17 cellular contexts compared by ENCODE assay signal in genomic region chr2:238308177-238308576, GRCh38. TPM values are rescaled to one million over a fixed set of nuclear protein-coding genes. Genes with fewer than 3 reads are reported as not detected.
DNase-seq lines count a peak whose midpoint lies in the region; ATAC-seq, FAIRE-seq and TF ChIP-seq lines count a peak whose summit lies in the region.
"Had no signal": no experiment of that assay in that cellular context is flagged by ENCODE, and none has a peak within 500 bp of the region (broad histone marks: within the 10 kb centered on the region; RNA-seq: fewer than 3 reads in every experiment).

No MANE protein-coding gene starts in this region.

- H3K4me3 Mint-ChIP-seq in MCF 10A (ENCODE audit: unreplicated experiment), result no peak overlapping the region
- H3K4me3 Mint-ChIP-seq: activated CD4-positive, alpha-beta memory T cell treated with anti-CD3 and anti-CD28 coated beads for 36 hours; natural killer cell treated with Interleukin-12 subunit alpha and Interleukin-12 subunit beta and Interleukin-15 and Interleukin-18, amount 100 ng/mL, for 72 hours; T-helper 1 cell treated with Interleukin-12 subunit alpha and Interleukin-12 subunit beta and Interleukin-4 antibody, amounts not matched to agents 30 μg/mL and 1 μg/mL, for 36 hours had no signal

- DNase-seq in MCF 10A (ENCODE audit: unreplicated experiment) (peak; percentile 31), breast epithelium (ENCODE audit: low spot score in 2 of 2) (no peak), fibroblast of mammary gland (ENCODE audit: low read depth) (no peak), smooth muscle cell (lab: John Stamatoyannopoulos, UW; ENCODE audit: unreplicated experiment) (no peak), RCC 7860 (ENCODE audit: low spot score) (no peak), KG1 (lab: John Stamatoyannopoulos, UW) (no peak)
- DNase-seq: activated CD4-positive, alpha-beta memory T cell treated with anti-CD3 and anti-CD28 coated beads for 36 hours; AML-193; cortex of kidney; NCI-H187; stimulated activated CD4-positive, alpha-beta T cell treated with anti-CD3 and anti-CD28 coated beads, Interleukin-12 subunit alpha, Interleukin-12 subunit beta, amount 100 ng/mL, for 4 hours had no signal

- no peaks in the 10 kb centered on the region for H3K36me3 ChIP-seq in breast epithelium
- H3K36me3 ChIP-seq in OCI-LY3 (replicated peaks; ENCODE audit: low read depth, low read length), result no peaks in the 10 kb centered on the region
- no peaks in the 10 kb centered on the region for H3K36me3 ChIP-seq in smooth muscle cell (ENCODE audit: low read depth)

- TF ChIP-seq CTCF in MCF 10A (IDR thresholded peaks at IDR 0.05; ENCODE audit: unreplicated experiment) (peak; percentile 17), breast epithelium (IDR thresholded peaks at IDR 0.05) (no peak), OCI-LY3 (IDR thresholded peaks at IDR 0.05; ENCODE audit: low read depth, low read length) (peak; percentile 13), fibroblast of mammary gland (conservative IDR thresholded peaks at IDR 0.05; ENCODE audit: control insufficient read depth, insufficient read depth, low read depth, low read length) (peak; percentile 36), smooth muscle cell (IDR thresholded peaks at IDR 0.05; ENCODE audit: borderline replicate concordance, insufficient read depth, poor library complexity, severe bottlenecking) (peak; percentile 9)

- H3K9ac ChIP-seq in OCI-LY3 (ENCODE audit: low read length) (no peak overlapping the region), smooth muscle cell (ENCODE audit: low read depth) (no peak overlapping the region)

- H3K4me3 ChIP-seq in breast epithelium (no peak overlapping the region), OCI-LY3 (ENCODE audit: low read length) (no peak overlapping the region), fibroblast of mammary gland (ENCODE audit: control insufficient read depth, low read depth, low read length) (no peak overlapping the region), smooth muscle cell (no peak overlapping the region)

- H3K4me2 ChIP-seq in OCI-LY3 (ENCODE audit: low read length) (no peak overlapping the region), smooth muscle cell (no peak overlapping the region)

- no peaks in the 10 kb centered on the region for H3K79me2 ChIP-seq in OCI-LY3 (ENCODE audit: low read length)
- H3K79me2 ChIP-seq in smooth muscle cell (ENCODE audit: low read depth), result no peaks in the 10 kb centered on the region

- no peaks in the 10 kb centered on the region for H3F3A ChIP-seq in smooth muscle cell (ENCODE audit: low read depth)

- no peaks in the 10 kb centered on the region for H3K9me3 Mint-ChIP-seq in MCF 10A (ENCODE audit: unreplicated experiment)
- H3K9me3 Mint-ChIP-seq: activated CD4-positive, alpha-beta memory T cell treated with anti-CD3 and anti-CD28 coated beads for 36 hours; activated naive CD4-positive, alpha-beta T cell treated with anti-CD3 and anti-CD28 coated beads, Interleukin-2, amount 50 U/mL, for 72 hours; natural killer cell treated with Interleukin-12 subunit alpha and Interleukin-12 subunit beta and Interleukin-15 and Interleukin-18, amount 100 ng/mL, for 72 hours; T-helper 1 cell treated with Interleukin-12 subunit alpha and Interleukin-12 subunit beta and Interleukin-4 antibody, amounts not matched to agents 30 μg/mL and 1 μg/mL, for 36 hours had no signal

- H3K9me3 ChIP-seq in breast epithelium, result no peaks in the 10 kb centered on the region
- no peaks in the 10 kb centered on the region for H3K9me3 ChIP-seq in OCI-LY3 (ENCODE audit: insufficient read depth, low read length)
- no peaks in the 10 kb centered on the region for H3K9me3 ChIP-seq in smooth muscle cell (replicated peaks; ENCODE audit: low read depth)

- H3K27ac Mint-ChIP-seq in MCF 10A (ENCODE audit: low read depth, unreplicated experiment), result no peak overlapping the region
- H3K27ac Mint-ChIP-seq: activated CD4-positive, alpha-beta memory T cell treated with anti-CD3 and anti-CD28 coated beads for 36 hours; activated naive CD4-positive, alpha-beta T cell treated with anti-CD3 and anti-CD28 coated beads, Interleukin-2, amount 50 U/mL, for 72 hours; natural killer cell treated with Interleukin-12 subunit alpha and Interleukin-12 subunit beta and Interleukin-15 and Interleukin-18, amount 100 ng/mL, for 72 hours; T-helper 1 cell treated with Interleukin-12 subunit alpha and Interleukin-12 subunit beta and Interleukin-4 antibody, amounts not matched to agents 30 μg/mL and 1 μg/mL, for 36 hours had no signal

- H4K20me1 ChIP-seq in OCI-LY3 (ENCODE audit: insufficient read depth, low read length) (no peaks in the 10 kb centered on the region), smooth muscle cell (ENCODE audit: low read depth) (no peaks in the 10 kb centered on the region)

- WGBS in smooth muscle cell (ENCODE audit: low lambda C conversion rate), result 76% methylated on average over 2 of the region's 2 CpGs

- no peak for TF ChIP-seq POLR2A in breast epithelium (IDR thresholded peaks at IDR 0.05)

- ATAC-seq in HG03175 (IDR thresholded peaks at IDR 0.05; ENCODE audit: unreplicated experiment), result no peak
- ATAC-seq: activated naive CD4-positive, alpha-beta T cell treated with anti-CD3 and anti-CD28 coated beads, Interleukin-2, amount 50 U/mL, for 72 hours; left colon; natural killer cell treated with Interleukin-12 subunit alpha and Interleukin-12 subunit beta and Interleukin-15 and Interleukin-18, amount 100 ng/mL, for 72 hours had no signal

- H3K4me1 ChIP-seq in breast epithelium (no peaks in the 10 kb centered on the region), OCI-LY3 (ENCODE audit: low read length) (no peaks in the 10 kb centered on the region), smooth muscle cell (ENCODE audit: low read depth) (no peaks in the 10 kb centered on the region)

- CTCF ChIA-PET in MCF 10A (lab: Yijun Ruan, JAX), result interaction anchor here (1.0 kb wide), 1 partner anchor 52 kb away, joined by 6 read pairs; no protein-coding TSS in a partner anchor

- H3K27me3 Mint-ChIP-seq in MCF 10A (ENCODE audit: insufficient read depth, unreplicated experiment), result no peaks in the 10 kb centered on the region

- intact Hi-C loops in MCF 10A (cut with micrococcal nuclease), result no loop called here
- intact Hi-C loops in breast epithelium (cut with DNase I; ENCODE audit: low total_unique reads), result no loop called here

- H3K27ac ChIP-seq in breast epithelium (no peak overlapping the region), OCI-LY3 (ENCODE audit: low read length) (no peak overlapping the region), smooth muscle cell (ENCODE audit: low read depth) (no peak overlapping the region)

- BruUV-seq in MCF 10A (replicated peaks; lab: Mats Ljungman, UMichigan), result no TSS peak

- FAIRE-seq in RCC 7860 (lab: Jason Lieb, UNC), result no peak

- H2AFZ ChIP-seq in OCI-LY3 (ENCODE audit: low read depth, low read length) (no peak overlapping the region), smooth muscle cell (ENCODE audit: low read depth) (no peak overlapping the region)

- no peaks in the 10 kb centered on the region for H3K36me3 Mint-ChIP-seq in MCF 10A (ENCODE audit: insufficient read depth, unreplicated experiment)
- H3K36me3 Mint-ChIP-seq: activated CD4-positive, alpha-beta memory T cell treated with anti-CD3 and anti-CD28 coated beads for 36 hours; activated naive CD4-positive, alpha-beta T cell treated with anti-CD3 and anti-CD28 coated beads, Interleukin-2, amount 50 U/mL, for 72 hours; natural killer cell treated with Interleukin-12 subunit alpha and Interleukin-12 subunit beta and Interleukin-15 and Interleukin-18, amount 100 ng/mL, for 72 hours had no signal

- POLR2A ChIA-PET in MCF 10A (lab: Yijun Ruan, JAX), result interaction anchor here (1.1 to 1.4 kb wide), 3 partner anchors 9 to 366 kb away, joined by 3 to 4 read pairs (median 3); no protein-coding TSS in a partner anchor

- no peaks in the 10 kb centered on the region for H3K4me1 Mint-ChIP-seq in MCF 10A (ENCODE audit: insufficient read depth, unreplicated experiment)

- H3K27me3 ChIP-seq in breast epithelium (no peaks in the 10 kb centered on the region), OCI-LY3 (ENCODE audit: low read depth, low read length) (no peaks in the 10 kb centered on the region), smooth muscle cell (ENCODE audit: low read depth) (peaks cover 10% of the 10 kb centered on the region)

RNA-seq across cellular contexts. Expression of gene TRAF3IP1, which starts 12.1 kb away (rescaled TPM):
- total RNA-seq in MCF 10A (2022) (19.1 and 30.1 TPM in 2 replicates), breast epithelium (10 to 100 TPM; 12.1 to 20.6 (median 15.7) TPM), smooth muscle cell (4.4 and 5.3 TPM in 2 replicates)
- 7.5 and 10.2 TPM in 2 replicates for polyA plus RNA-seq in smooth muscle cell

RNA-seq across cellular contexts. Expression of gene PER2, which starts 19.8 kb away (rescaled TPM):
- total RNA-seq in MCF 10A (2022) (8.9 and 13.8 TPM in 2 replicates), breast epithelium (10 to 100 TPM; 14.1 to 29.7 (median 16.1) TPM), smooth muscle cell (5.0 and 9.7 TPM in 2 replicates)
- polyA plus RNA-seq in smooth muscle cell, result 3.5 and 7.9 TPM in 2 replicates

Comparison
In these comparisons a context has a peak if more than half of its experiments do, and no peak if none do; other contexts are left out.
1. CTCF ChIP-seq: peak in MCF 10A (single experiment), OCI-LY3 (single experiment), fibroblast of mammary gland (single experiment) and smooth muscle cell (single experiment); none in breast epithelium (0 of 3).